ENCODE assay signal across 13 cellular contexts in the genomic region with DNA sequence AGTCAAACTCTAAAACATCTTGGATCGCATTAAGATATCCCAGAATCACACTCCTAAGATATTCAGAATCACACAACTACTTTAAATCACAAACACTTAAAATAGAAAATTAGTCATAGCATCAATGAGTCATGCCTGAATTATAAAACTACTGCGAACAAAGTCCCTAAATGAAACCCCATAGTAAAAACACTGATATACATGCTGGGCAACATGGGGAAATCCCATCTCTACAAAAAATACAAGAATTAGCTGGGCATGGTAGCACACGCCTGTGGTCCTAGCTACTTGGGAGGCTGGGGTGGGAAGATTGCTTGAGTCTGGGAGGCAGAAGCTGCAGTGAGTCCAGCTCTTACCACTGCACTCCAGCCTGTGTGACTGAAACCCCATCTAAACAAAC.
DNase-seq lines count a peak whose midpoint lies in the region; ATAC-seq, FAIRE-seq and TF ChIP-seq lines count a peak whose summit lies in the region.
"Had no signal": no experiment of that assay in that cellular context is flagged by ENCODE, and none has a peak within 500 bp of the region (broad histone marks: within the 10 kb centered on the region; RNA-seq: fewer than 3 reads in every experiment).

No MANE protein-coding gene starts in this region.

- H3K27ac ChIP-seq in HCT116 (ENCODE audit: low read depth, low read length), result no peak overlapping the region
- no peak overlapping the region for H3K27ac ChIP-seq in GM12878 (ENCODE audit: control insufficient read depth, insufficient read depth)

- TF ChIP-seq POLR2A in HCT116 (IDR thresholded peaks at IDR 0.05; ENCODE audit: borderline replicate concordance, extremely low read depth, insufficient read depth, insufficient read length) (no peak), GM12878 (IDR thresholded peaks at IDR 0.05; ENCODE audit: low read depth, low read length) (no peak)

- H3K36me3 Mint-ChIP-seq in memory B cell, result peaks cover 24% of the 10 kb centered on the region
- H3K36me3 Mint-ChIP-seq: CD8-positive, alpha-beta memory T cell had no signal

- no peak for TF ChIP-seq EP300 in GM12878 (IDR thresholded peaks at IDR 0.05; ENCODE audit: borderline replicate concordance in 1 of 2, control insufficient read depth in 1 of 2, low read depth in 2 of 2, low read length in 2 of 2)

- DNase-seq in A172 (ENCODE audit: low spot score), result peak; percentile 75
- DNase-seq in HCT116 (ENCODE audit: low read depth, low spot score), result no peak
- no peak for DNase-seq in GM12878 (ENCODE audit: low read depth, low spot score)
- DNase-seq in memory B cell (ENCODE audit: low spot score in 2 of 2), result no peak
- no peak for DNase-seq in OCI-M1 (lab: John Stamatoyannopoulos, UW)
- DNase-seq in OCI-M2 (lab: John Stamatoyannopoulos, UW; ENCODE audit: unreplicated experiment), result no peak
- no peak for DNase-seq in NCI-H774 (lab: John Stamatoyannopoulos, UW)
- DNase-seq: CD8-positive, alpha-beta memory T cell; KG1; NCI-H526 treated with DMSO at 0.1 percent for 48 hours; T-helper 9 cell had no signal

- no peaks in the 10 kb centered on the region for H3K9me3 Mint-ChIP-seq in memory B cell
- H3K9me3 Mint-ChIP-seq: nephron had no signal

- POLR2A ChIA-PET in HCT116 (lab: Charles Lee) (no interaction called here), GM12878 (lab: Charles Lee) (no interaction called here)

- no peak for FAIRE-seq in GM12878 (lab: Jason Lieb, UNC)

- peak; percentile 48; the same call in 1 of the 2 replicates for ATAC-seq in HCT116
- peak; percentile 21; the same call in 1 of the 3 replicates for ATAC-seq in GM12878
- peak; percentile 72 for ATAC-seq in memory B cell (ENCODE audit: low read depth)
- no peak for ATAC-seq in HG02884 (IDR thresholded peaks at IDR 0.05; ENCODE audit: unreplicated experiment)

- SMC1A ChIA-PET in GM12878 (lab: Charles Lee; ENCODE audit: uncharacterized antibody, unreplicated experiment), result no interaction called here

- no peak for TF ChIP-seq RAD21 in HCT116 (IDR thresholded peaks at IDR 0.05; ENCODE audit: low read depth)
- no peak for TF ChIP-seq RAD21 in GM12878 (IDR thresholded peaks at IDR 0.05; ENCODE audit: insufficient read depth, low read depth, low read length)

- H3K4me3 ChIP-seq in HCT116 (replicated peaks in 1 of 2; ENCODE audit: low read depth in 1 of 2, low read length in 2 of 2) (no peak overlapping the region), GM12878 (no peak overlapping the region)

- peaks cover 0 to 20% of the 10 kb centered on the region in 2 experiments; a peak in 3 of 4 replicates for H3K4me1 ChIP-seq in HCT116 (ENCODE audit: control insufficient read depth in 1 of 2, insufficient read depth in 2 of 2, low read length in 2 of 2)
- no peaks in the 10 kb centered on the region for H3K4me1 ChIP-seq in GM12878 (ENCODE audit: control insufficient read depth, insufficient read depth, low read length)

- BruUV-seq in HCT116 (replicated peaks; lab: Mats Ljungman, UMichigan) (no TSS peak), GM12878 (replicated peaks; lab: Mats Ljungman, UMichigan) (no TSS peak)

- no peaks in the 10 kb centered on the region for H3K27me3 ChIP-seq in HCT116 (ENCODE audit: insufficient read depth, low read length)
- no peaks in the 10 kb centered on the region; a peak in 1 of 4 replicates for H3K27me3 ChIP-seq in GM12878 (replicated peaks in 1 of 2; ENCODE audit: control insufficient read depth in 2 of 2, insufficient read depth in 2 of 2, low read length in 1 of 2)

- H3K9ac ChIP-seq in HCT116 (ENCODE audit: low read length), result no peak overlapping the region
- no peak overlapping the region for H3K9ac ChIP-seq in GM12878 (ENCODE audit: control insufficient read depth, insufficient read depth, low read length)

- RAD21 ChIA-PET in HCT116 (lab: Charles Lee; ENCODE audit: low non-redundant PET in 1 of 2, low total read pairs in 2 of 2, uncharacterized antibody in 2 of 2, unreplicated experiment in 2 of 2), result no interaction called here
- RAD21 ChIA-PET in GM12878 (lab: Charles Lee; ENCODE audit: unreplicated experiment), result no interaction called here

- H4K20me1 ChIP-seq in HCT116 (ENCODE audit: insufficient read depth), result no peaks in the 10 kb centered on the region
- no peaks in the 10 kb centered on the region for H4K20me1 ChIP-seq in GM12878 (ENCODE audit: control insufficient read depth, insufficient read depth)

- no peak overlapping the region for H2AFZ ChIP-seq in HCT116 (ENCODE audit: low read depth, low read length, poor library complexity, severe bottlenecking)
- no peak overlapping the region for H2AFZ ChIP-seq in GM12878 (ENCODE audit: control insufficient read depth, low read depth, low read length)

- no peaks in the 10 kb centered on the region for H3K27me3 Mint-ChIP-seq in memory B cell
- H3K27me3 Mint-ChIP-seq: CD8-positive, alpha-beta memory T cell had no signal

- H3K79me2 ChIP-seq in HCT116 (ENCODE audit: insufficient read depth, low read length) (no peaks in the 10 kb centered on the region), GM12878 (ENCODE audit: control insufficient read depth, insufficient read depth, low read length) (no peaks in the 10 kb centered on the region)

- H3K4me1 Mint-ChIP-seq in memory B cell, result peaks cover 52% of the 10 kb centered on the region
- H3K4me1 Mint-ChIP-seq: CD8-positive, alpha-beta memory T cell had no signal

- TF ChIP-seq CTCF in HCT116 (IDR thresholded peaks at IDR 0.05 in 2 of 3, conservative IDR thresholded peaks at IDR 0.05 in 1 of 3; ENCODE audit: borderline replicate concordance in 1 of 3, insufficient read depth in 1 of 3, low read depth in 2 of 3, low read length in 2 of 3) (no peak), GM12878 (IDR thresholded peaks at IDR 0.05 in 2 of 3, conservative IDR thresholded peaks at IDR 0.05 in 1 of 3; ENCODE audit: control insufficient read depth in 2 of 3, extremely low read depth in 1 of 3, insufficient read depth in 1 of 3, low read depth in 3 of 3, low read length in 3 of 3) (no peak)

- intact Hi-C loops in HCT116 (cut with micrococcal nuclease) (loop anchor here (5.0 to 10.0 kb wide), 3 partner anchors 252 to 462 kb away; partner anchors contain the start of gene SCN3A), GM12878 (cut with micrococcal nuclease; ENCODE audit: unreplicated experiment) (loop anchor here (5.0 to 10.0 kb wide), 2 partner anchors 252 to 465 kb away; partner anchors contain the start of gene SCN3A)

- peak overlapping the region; percentile 44 for H3K4me2 ChIP-seq in HCT116 (ENCODE audit: low read length)
- no peak overlapping the region for H3K4me2 ChIP-seq in GM12878 (ENCODE audit: control insufficient read depth, insufficient read depth)

- H3K27ac Mint-ChIP-seq in memory B cell, result peak overlapping the region; percentile 76
- H3K27ac Mint-ChIP-seq: CD8-positive, alpha-beta memory T cell had no signal

- H3K9me3 ChIP-seq in HCT116 (ENCODE audit: control insufficient read depth in 1 of 2, insufficient read depth in 1 of 2, low read depth in 1 of 2, low read length in 2 of 2) (no peaks in the 10 kb centered on the region), GM12878 (replicated peaks; ENCODE audit: control insufficient read depth, insufficient read depth, low read length) (no peaks in the 10 kb centered on the region)

- CTCF ChIA-PET in HCT116 (lab: Charles Lee) (interaction anchor here (1.0 to 1.2 kb wide), 2 partner anchors 102 to 174 kb away, joined by 4 to 6 read pairs; partner anchors contain the start of gene COBLL1), GM12878 (lab: Yijun Ruan, JAX) (no interaction called here)

- H3K4me3 Mint-ChIP-seq in memory B cell, result peak overlapping the region; percentile 6
- H3K4me3 Mint-ChIP-seq: CD8-positive, alpha-beta memory T cell; nephron had no signal

- in situ Hi-C loops in GM12878 (cut with MboI), result no loop called here

- 0% methylated on average over 3 of the region's 3 CpGs for WGBS in GM12878 (ENCODE audit: insufficient coverage, insufficient replicate concordance, low lambda C conversion rate, missing lambda C conversion rate)

- H3K36me3 ChIP-seq in HCT116 (ENCODE audit: control insufficient read depth in 1 of 2, insufficient read depth in 2 of 2, low read length in 2 of 2), result no peaks in the 10 kb centered on the region
- H3K36me3 ChIP-seq in GM12878 (ENCODE audit: control insufficient read depth in 2 of 2, insufficient read depth in 2 of 2, low read length in 1 of 2), result no peaks in the 10 kb centered on the region

- H3K9me2 ChIP-seq in HCT116 (ENCODE audit: insufficient read depth), result no peaks in the 10 kb centered on the region

TF ChIP-seq in HCT116, 20 proteins besides CTCF, POLR2A, EP300 and RAD21 (continues in another document):
- 0 out of 2 replicates have a peak, but pooled peaks have one; percentile 33 for TF ChIP-seq ATF3 (IDR thresholded peaks at IDR 0.05)
- TF ChIP-seq EGR1 (IDR thresholded peaks at IDR 0.05; ENCODE audit: low read depth), result no peak
- no peak for TF ChIP-seq EZH2phosphoT487 (IDR thresholded peaks at IDR 0.05; ENCODE audit: borderline replicate concordance)
- TF ChIP-seq FOSL1 (IDR thresholded peaks at IDR 0.05; ENCODE audit: low read depth), result peak; percentile 69; the same call in 1 of the 2 replicates
- TF ChIP-seq SP1 (IDR thresholded peaks at IDR 0.05; ENCODE audit: low read depth), result peak; percentile 38; the same call in 1 of the 2 replicates
- TF ChIP-seq CBX3 (IDR thresholded peaks at IDR 0.05; ENCODE audit: low read depth), result no peak

TF ChIP-seq in GM12878, 131 proteins besides CTCF, POLR2A, EP300 and RAD21 (continues in another document):
- TF ChIP-seq SMAD5 (IDR thresholded peaks at IDR 0.05; ENCODE audit: low read depth), result no peak
